9 cellular contexts compared by ENCODE assay signal in the genomic region with DNA sequence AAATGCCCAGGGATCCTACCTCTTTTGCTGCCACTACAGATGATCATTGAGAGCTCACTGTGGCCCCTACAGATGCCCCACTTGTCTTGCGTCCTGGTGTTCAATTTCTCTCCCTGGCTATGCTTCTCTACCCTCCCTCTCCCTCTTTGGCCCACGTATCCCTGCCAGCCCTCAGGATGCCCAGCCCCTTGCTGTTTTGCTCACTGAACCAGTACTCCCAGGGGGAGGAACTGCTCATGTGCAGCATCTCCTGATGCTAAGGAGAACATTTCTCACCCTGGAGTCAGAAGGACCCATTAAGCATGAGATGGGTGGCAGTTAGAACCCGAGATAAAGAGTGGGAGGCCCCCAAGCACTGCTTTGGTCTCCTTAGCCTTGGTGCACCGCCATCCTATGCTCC. TPM values are rescaled to one million over a fixed set of nuclear protein-coding genes. Genes with fewer than 3 reads are reported as not detected.
"Had no signal": no experiment of that assay in that cellular context is flagged by ENCODE, and none has a peak within 500 bp of the region (broad histone marks: within the 10 kb centered on the region; RNA-seq: fewer than 3 reads in every experiment).

Gene WFDC9 (minus strand): TSS at position 101 of the 400 bp plus-strand sequence. CDS start 21,103 bp downstream, outside the sequence.

- H3K4me3 ChIP-seq: GM23248, HAP-1, K562 had no signal

- H3K4me3 Mint-ChIP-seq: HFFc6 had no signal

- H3K9me3 Mint-ChIP-seq: HFFc6 had no signal

- DNase-seq: GM23248, GOT3, H7, HFFc6, IMR-90 had no signal

- H3K9me3 ChIP-seq: HAP-1 had no signal

- H3K9ac ChIP-seq: GM23248 had no signal

- H3K27ac Mint-ChIP-seq: HFFc6 had no signal

- H3K36me3 ChIP-seq: HAP-1 had no signal

- H3K4me1 ChIP-seq: HAP-1 had no signal

- H3K27ac ChIP-seq: GM23248 had no signal

RNA-seq across cellular contexts. Expression of gene WFDC9, which starts in this region (rescaled TPM):
- total RNA-seq: GM23248, H4, H7, HFFc6, HT-29, IMR-90, K562 had no signal
- polyA plus RNA-seq: GM23248, IMR-90, K562 had no signal
